Comparison of ENCODE assay signal across 34 cellular contexts in the genomic region with DNA sequence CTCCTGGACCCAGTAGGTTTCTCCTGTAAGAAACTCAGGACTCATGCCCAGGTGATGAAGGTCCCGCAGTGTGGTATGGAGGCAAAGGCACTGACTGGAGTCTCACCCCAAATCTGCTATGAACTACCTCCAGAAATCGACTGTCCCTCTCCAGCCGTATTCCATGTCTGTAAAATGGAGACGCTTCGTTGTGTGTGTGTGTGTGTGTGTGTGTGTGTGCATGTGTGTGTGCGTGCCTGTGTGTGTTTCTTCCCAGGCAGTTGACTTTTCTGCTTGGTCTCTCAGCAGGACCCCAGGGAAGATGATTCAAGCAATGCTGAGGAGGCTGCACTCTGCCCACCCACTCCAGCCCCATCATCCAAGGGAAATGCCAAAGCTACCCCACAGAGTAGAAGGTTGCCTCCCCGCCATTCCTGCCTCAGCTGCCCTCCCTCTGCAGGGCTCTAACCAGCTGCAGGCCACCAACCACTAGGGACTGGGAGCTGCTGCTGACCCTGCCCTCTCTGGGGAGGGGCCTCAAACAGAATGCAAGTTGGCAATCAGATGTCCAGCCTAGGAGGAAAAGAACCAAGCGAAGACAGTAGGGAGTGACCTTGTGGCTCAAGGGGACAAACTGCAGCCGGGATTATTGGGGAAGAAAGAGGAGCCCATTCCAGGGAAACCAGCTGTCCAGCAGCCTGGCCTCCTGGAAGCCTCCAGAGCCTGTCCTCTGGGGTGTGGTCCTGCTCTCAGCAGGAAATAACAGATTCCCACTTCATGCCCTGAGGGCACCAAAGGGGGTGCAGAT. TPM values are rescaled to one million over a fixed set of nuclear protein-coding genes. Genes with fewer than 3 reads are reported as not detected.
"Had no signal": no experiment of that assay in that cellular context is flagged by ENCODE, and none has a peak within 500 bp of the region (broad histone marks: within the 10 kb centered on the region; RNA-seq: fewer than 3 reads in every experiment).

No MANE protein-coding gene starts in this region.

- H3K9me3 ChIP-seq: esophagus muscularis mucosa, gastroesophageal sphincter, heart left ventricle, left lung, neutrophil, prostate gland, right atrium auricular region, thoracic aorta, transverse colon, vagina had no signal

- ATAC-seq: foreskin keratinocyte; gastroesophageal sphincter; left lung; naive thymus-derived CD8-positive, alpha-beta T cell; sciatic nerve; stimulated activated memory B cell treated with anti-CD40 and anti-IgM and Interleukin-4, amounts not matched to agents 10 μg/mL and 1 μg/mL and 100 μg/mL, for 72 hours; stimulated activated naive CD8-positive, alpha-beta T cell treated with anti-CD3 and anti-CD28 coated beads, Interleukin-15, Interleukin-2, amounts not matched to agents 100 U/mL and 50 U/mL, for 24 hours had no signal

- H3K9ac ChIP-seq: parathyroid adenoma had no signal

- H3K79me2 ChIP-seq: hepatocyte, parathyroid adenoma had no signal

- H3K36me3 ChIP-seq: esophagus muscularis mucosa, gastroesophageal sphincter, heart left ventricle, left lung, neutrophil, prostate gland, right atrium auricular region, thoracic aorta, transverse colon, vagina had no signal

- H2AFZ ChIP-seq: hepatocyte, parathyroid adenoma had no signal

- H3K4me1 ChIP-seq: foreskin keratinocyte, parathyroid adenoma, prostate gland had no signal

- H3K27ac ChIP-seq: coronary artery, esophagus muscularis mucosa, foreskin keratinocyte, gastroesophageal sphincter, heart left ventricle, hepatocyte, left lung, neutrophil, parathyroid adenoma, prostate gland, right atrium auricular region, thoracic aorta, transverse colon, vagina had no signal

- DNase-seq: dermis blood vessel endothelial cell; effector memory CD4-positive, alpha-beta T cell; foreskin keratinocyte; heart left ventricle; kidney; left lung; mesenchymal stem cell; midbrain; naive thymus-derived CD8-positive, alpha-beta T cell; stimulated activated CD4-positive, alpha-beta T cell treated with anti-CD3 and anti-CD28 coated beads, Interleukin-4, amount 100 ng/mL, for 4 hours; stimulated activated naive CD8-positive, alpha-beta T cell treated with anti-CD3 and anti-CD28 coated beads, Interleukin-15, Interleukin-2, amounts not matched to agents 100 U/mL and 50 U/mL, for 24 hours; substantia nigra; transverse colon had no signal

- H3K4me3 ChIP-seq: coronary artery, esophagus muscularis mucosa, gastroesophageal sphincter, heart left ventricle, hepatocyte, left lung, prostate gland, right atrium auricular region, thoracic aorta, transverse colon, vagina had no signal

- H3K27me3 ChIP-seq: vagina had no signal

- H3K4me2 ChIP-seq: hepatocyte had no signal

RNA-seq across cellular contexts. Expression of gene SLC22A12, which starts 56.2 kb away (rescaled TPM):
- total RNA-seq: dermis blood vessel endothelial cell; endothelial cell of umbilical vein; epithelial cell of proximal tubule; esophagus muscularis mucosa; fibroblast of lung; foreskin keratinocyte; gastroesophageal sphincter; heart left ventricle; hepatocyte; left lung; lower leg skin; lung microvascular endothelial cell; mucosa of gallbladder; naive thymus-derived CD8-positive, alpha-beta T cell; neural crest cell; prostate gland; right atrium auricular region; sciatic nerve; skeletal muscle tissue; thoracic aorta; transverse colon; ureter; vagina had no signal
- polyA plus RNA-seq: endothelial cell of umbilical vein; fibroblast of lung; foreskin keratinocyte; heart left ventricle; naive thymus-derived CD8-positive, alpha-beta T cell had no signal
